17 cellular contexts compared by ENCODE assay signal in the genomic region with DNA sequence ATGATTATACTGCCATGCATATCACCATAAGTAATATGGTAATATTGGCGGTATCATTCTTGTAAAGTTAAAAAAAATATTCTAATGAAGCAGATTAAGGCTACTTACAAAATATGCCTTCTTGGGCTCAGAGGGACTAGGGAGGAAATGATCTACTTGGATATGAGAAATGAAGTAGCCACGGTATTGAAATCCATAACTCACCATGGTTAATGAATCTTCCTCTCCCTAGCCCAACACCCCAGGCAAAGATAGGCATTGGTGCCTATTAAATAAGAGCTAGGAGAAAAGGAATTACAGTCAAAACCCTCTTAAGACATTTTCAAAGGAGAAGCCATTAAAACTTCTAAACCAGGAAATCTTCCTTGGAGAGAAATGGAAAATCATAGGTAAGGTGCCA.
DNase-seq lines count a peak whose midpoint lies in the region; ATAC-seq and TF ChIP-seq lines count a peak whose summit lies in the region.
"Had no signal": no experiment of that assay in that cellular context is flagged by ENCODE, and none has a peak within 500 bp of the region (broad histone marks: within the 10 kb centered on the region; RNA-seq: fewer than 3 reads in every experiment).

No MANE protein-coding gene starts in this region.

- 87 to 91% methylated on average over 2 of the region's 2 CpGs for WGBS in heart right ventricle, 2 donors

- H3F3A ChIP-seq in PC-3 (ENCODE audit: low read length, unreplicated experiment) = no peaks in the 10 kb centered on the region

- peak overlapping the region; percentile 43; the same call in 1 of the 2 replicates for H3K4me2 ChIP-seq in PC-3 (ENCODE audit: low read length)
- H3K4me2 ChIP-seq: BLaER1, GM23338 had no signal

- POLR2A ChIA-PET in PC-3 (lab: Charles Lee; ENCODE audit: unreplicated experiment) = no interaction called here

- in situ Hi-C loops in Caki2 (cut with HindIII; ENCODE audit: low pct_unique_long_range_greater_than_20kb, low sequenced_read_pairs) = no loop called here

- intact Hi-C loops in PC-3 (cut with micrococcal nuclease) = no loop called here
- intact Hi-C loops in heart right ventricle (cut with DNase I) = no loop called here

- H3K79me2 ChIP-seq in PC-3 (ENCODE audit: low read length) = no peaks in the 10 kb centered on the region

- H3K9me3 ChIP-seq in PC-3 (ENCODE audit: low read length) = no peaks in the 10 kb centered on the region
- peaks cover 0 to 7% (median 0%) of the 10 kb centered on the region in 11 donors for H3K9me3 ChIP-seq in heart right ventricle
- H3K9me3 ChIP-seq: BLaER1 had no signal

- no peaks in the 10 kb centered on the region for H3K36me3 ChIP-seq in PC-3 (ENCODE audit: low read depth, low read length)
- H3K36me3 ChIP-seq in heart right ventricle = no peaks in the 10 kb centered on the region
- H3K36me3 ChIP-seq: BLaER1 had no signal

- H3K27ac ChIP-seq in PC-3 (ENCODE audit: low read length) = no peak overlapping the region
- peak overlapping the region; percentile 13 for H3K27ac ChIP-seq in foreskin keratinocyte
- H3K27ac ChIP-seq in heart right ventricle = no peak overlapping the region
- H3K27ac ChIP-seq: BLaER1, C4-2B had no signal

- no peak overlapping the region for H3K4me3 ChIP-seq in PC-3 (ENCODE audit: low read length)
- no peak overlapping the region for H3K4me3 ChIP-seq in heart right ventricle
- H3K4me3 ChIP-seq: BLaER1, GM23338 had no signal

- H2AFZ ChIP-seq in PC-3 (ENCODE audit: low read length) = no peak overlapping the region
- H2AFZ ChIP-seq: GM23338 had no signal

- no peaks in the 10 kb centered on the region for H3K27me3 ChIP-seq in PC-3 (ENCODE audit: low read length)
- H3K27me3 ChIP-seq in foreskin keratinocyte = no peaks in the 10 kb centered on the region
- H3K27me3 ChIP-seq in heart right ventricle = no peaks in the 10 kb centered on the region
- H3K27me3 ChIP-seq: BLaER1 had no signal

- ATAC-seq in PC-3 = no peak; the same call in 1 of the 2 replicates
- ATAC-seq in foreskin keratinocyte = peak; percentile 38
- no peak for ATAC-seq in heart right ventricle
- ATAC-seq in GM18520 (IDR thresholded peaks at IDR 0.05; ENCODE audit: unreplicated experiment) = no peak
- ATAC-seq: CD8-positive, alpha-beta T cell; GM23338; HCT116 had no signal

- H3K9me2 ChIP-seq in PC-3 (replicated peaks; ENCODE audit: low read length) = no peaks in the 10 kb centered on the region

- BruUV-seq in PC-3 (replicated peaks; lab: Mats Ljungman, UMichigan) = no TSS peak

- CTCF ChIA-PET in PC-3 (lab: Charles Lee) = no interaction called here

- no peaks in the 10 kb centered on the region for H4K20me1 ChIP-seq in PC-3 (ENCODE audit: low read length)
- H4K20me1 ChIP-seq: BLaER1 had no signal

- no peak overlapping the region for H3K9ac ChIP-seq in PC-3 (ENCODE audit: low read length)
- H3K9ac ChIP-seq: BLaER1 had no signal

- TF ChIP-seq CTCF in PC-3 (conservative IDR thresholded peaks at IDR 0.05; ENCODE audit: low read depth, low read length) (no peak), foreskin keratinocyte (conservative IDR thresholded peaks at IDR 0.05) (no peak), heart right ventricle (IDR thresholded peaks at IDR 0.05) (no peak)

- DNase-seq in Caki2 (ENCODE audit: low read depth) (peak; percentile 8), PC-3 (no peak), foreskin keratinocyte (peak in 1 of 2 donors; percentile 30), renal cortical epithelial cell (ENCODE audit: low read depth) (peak; percentile 57), HT-29 (ENCODE audit: low spot score) (no peak), heart right ventricle (no peak)
- DNase-seq: Calu3; CD4-positive, CD25-positive, alpha-beta regulatory T cell; CD8-positive, alpha-beta T cell; DMS153; DND-41; H9 had no signal

- H3K4me1 ChIP-seq in PC-3 (ENCODE audit: insufficient read depth, low read length) (peaks cover 12% of the 10 kb centered on the region), foreskin keratinocyte (peaks cover 5% of the 10 kb centered on the region), heart right ventricle (no peaks in the 10 kb centered on the region)
- H3K4me1 ChIP-seq: BLaER1 had no signal

Comparison
In these comparisons a context has a peak if more than half of its experiments do, and no peak if none do; other contexts are left out.
1. DNase-seq: peak in Caki2 (single experiment) and renal cortical epithelial cell (single experiment); none in PC-3 (single experiment), HT-29 (single experiment) and heart right ventricle (0 of 2).